Comparison of ENCODE assay signal across 20 cellular contexts in the genomic region with DNA sequence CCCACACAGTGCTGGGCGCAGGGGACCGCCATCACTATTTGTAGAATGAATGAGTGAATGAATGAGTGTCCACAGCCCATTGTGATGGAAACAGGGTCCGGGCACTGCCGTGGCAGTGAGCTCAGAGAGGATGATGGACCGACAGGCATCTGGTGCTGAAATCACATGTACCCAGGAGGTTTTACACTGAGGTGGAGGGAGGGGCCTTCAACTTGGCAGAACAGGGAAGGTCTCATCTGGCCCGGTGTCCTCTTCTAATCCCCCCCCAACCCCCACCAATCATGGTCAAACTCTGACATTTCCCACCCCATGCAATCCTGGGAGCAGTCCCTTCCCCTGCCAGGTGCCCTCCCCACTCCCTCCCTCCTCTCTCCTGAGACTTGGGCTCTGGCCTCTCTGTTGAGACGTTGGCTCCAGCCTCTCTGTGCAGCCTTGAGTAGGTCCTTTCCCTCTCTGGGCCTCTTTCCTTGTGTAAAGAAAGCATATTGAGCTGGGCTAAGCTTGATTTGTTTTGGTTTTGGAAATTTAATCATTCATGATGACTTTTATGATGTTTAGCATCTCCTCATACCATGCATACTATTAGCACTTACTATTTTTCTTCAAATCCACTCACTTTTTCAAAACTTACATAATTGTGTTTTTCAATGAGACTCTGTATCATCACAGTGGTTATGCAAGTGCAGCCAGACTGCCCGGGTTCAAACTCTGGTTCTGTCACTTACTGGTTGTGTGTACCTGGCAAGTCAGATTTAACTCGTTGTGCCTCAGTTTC. TPM values are rescaled to one million over a fixed set of nuclear protein-coding genes. Genes with fewer than 3 reads are reported as not detected.
"Had no signal": no experiment of that assay in that cellular context is flagged by ENCODE, and none has a peak within 500 bp of the region (broad histone marks: within the 10 kb centered on the region; RNA-seq: fewer than 3 reads in every experiment).

No MANE protein-coding gene starts in this region.

- H3K9me3 Mint-ChIP-seq: activated naive CD4-positive, alpha-beta T cell treated with anti-CD3 and anti-CD28 coated beads, Interleukin-2, amount 50 U/mL, for 24 hours; central memory CD8-positive, alpha-beta T cell; dendritic cell treated with granulocyte-macrophage colony-stimulating factor and Interleukin-4, amounts not matched to agents 40 ng/mL and 50 ng/mL, for 4 days had no signal

- ATAC-seq: lower lobe of right lung; sciatic nerve; stimulated activated naive CD8-positive, alpha-beta T cell treated with anti-CD3 and anti-CD28 coated beads, Interleukin-15, Interleukin-2, amounts not matched to agents 100 U/mL and 50 U/mL, for 24 hours had no signal

- H3K27ac ChIP-seq: lower lobe of right lung, prostate gland, testis, vagina had no signal

- H3K36me3 ChIP-seq: lower lobe of right lung, prostate gland, vagina had no signal

- H3K4me1 ChIP-seq: prostate gland had no signal

- DNase-seq: activated B cell treated with CpG ODN at 0.5 μM for 24 hours; activated CD4-positive, alpha-beta T cell treated with anti-CD3 and anti-CD28 coated beads, Interleukin-2, amount 10 ng/mL, durations not matched to agents 7 days and 5 days; activated CD8-positive, alpha-beta memory T cell treated with anti-CD3 and anti-CD28 coated beads for 24 hours; foreskin fibroblast; immature natural killer cell; lower lobe of right lung; midbrain; naive B cell; occipital lobe; stimulated activated CD4-positive, alpha-beta T cell treated with anti-CD3 and anti-CD28 coated beads, Interleukin-12 subunit alpha, Interleukin-12 subunit beta, amount 100 ng/mL, for 4 hours; stimulated activated naive CD8-positive, alpha-beta T cell treated with anti-CD3 and anti-CD28 coated beads, Interleukin-15, Interleukin-2, amounts not matched to agents 100 U/mL and 50 U/mL, for 24 hours; testis had no signal

- H3K9me3 ChIP-seq: lower lobe of right lung, prostate gland, testis, vagina had no signal

- H3K4me3 Mint-ChIP-seq: activated B cell treated with CpG ODN at 0.5 μM for 24 hours; activated CD4-positive, alpha-beta T cell treated with anti-CD3 and anti-CD28 coated beads, Interleukin-2, amount 10 ng/mL, durations not matched to agents 7 days and 5 days; activated naive CD4-positive, alpha-beta T cell treated with anti-CD3 and anti-CD28 coated beads, Interleukin-2, amount 50 U/mL, for 24 hours; central memory CD8-positive, alpha-beta T cell; immature natural killer cell; naive B cell; T-helper 1 cell treated with Interleukin-12 subunit alpha and Interleukin-12 subunit beta and Interleukin-4 antibody, amounts not matched to agents 30 μg/mL and 1 μg/mL, for 36 hours had no signal

- H3K36me3 Mint-ChIP-seq: activated naive CD4-positive, alpha-beta T cell treated with anti-CD3 and anti-CD28 coated beads, Interleukin-2, amount 50 U/mL, for 24 hours; immature natural killer cell had no signal

- H3K27ac Mint-ChIP-seq: activated B cell treated with CpG ODN at 0.5 μM for 24 hours; activated CD4-positive, alpha-beta T cell treated with anti-CD3 and anti-CD28 coated beads, Interleukin-2, amount 10 ng/mL, durations not matched to agents 7 days and 5 days; activated naive CD4-positive, alpha-beta T cell treated with anti-CD3 and anti-CD28 coated beads, Interleukin-2, amount 50 U/mL, for 24 hours; dendritic cell treated with granulocyte-macrophage colony-stimulating factor and Interleukin-4, amounts not matched to agents 40 ng/mL and 50 ng/mL, for 4 days; immature natural killer cell; T-helper 1 cell treated with Interleukin-12 subunit alpha and Interleukin-12 subunit beta and Interleukin-4 antibody, amounts not matched to agents 30 μg/mL and 1 μg/mL, for 36 hours had no signal

- H3K4me3 ChIP-seq: lower lobe of right lung, prostate gland, testis, vagina had no signal

- H3K4me1 Mint-ChIP-seq: activated B cell treated with CpG ODN at 0.5 μM for 24 hours; activated CD4-positive, alpha-beta T cell treated with anti-CD3 and anti-CD28 coated beads, Interleukin-2, amount 10 ng/mL, durations not matched to agents 7 days and 5 days; activated naive CD4-positive, alpha-beta T cell treated with anti-CD3 and anti-CD28 coated beads, Interleukin-2, amount 50 U/mL, for 24 hours; central memory CD8-positive, alpha-beta T cell; immature natural killer cell; naive B cell had no signal

- H3K27me3 ChIP-seq: testis, vagina had no signal

RNA-seq across cellular contexts. Expression of a gene that starts 10.8 kb away (rescaled TPM):
- total RNA-seq: activated B cell treated with CpG ODN at 0.5 μM for 24 hours; activated CD4-positive, alpha-beta T cell treated with anti-CD3 and anti-CD28 coated beads, Interleukin-2, amount 10 ng/mL, durations not matched to agents 7 days and 5 days had no signal
- polyA plus RNA-seq: immature natural killer cell had no signal

RNA-seq across cellular contexts. Expression of a gene that starts 54.2 kb away (rescaled TPM):
- total RNA-seq: activated B cell treated with CpG ODN at 0.5 μM for 24 hours; activated CD4-positive, alpha-beta T cell treated with anti-CD3 and anti-CD28 coated beads, Interleukin-2, amount 10 ng/mL, durations not matched to agents 7 days and 5 days; epithelial cell of proximal tubule; occipital lobe; vagina had no signal
- polyA plus RNA-seq: immature natural killer cell had no signal
